1 cellular context compared by ENCODE assay signal in the genomic region with DNA sequence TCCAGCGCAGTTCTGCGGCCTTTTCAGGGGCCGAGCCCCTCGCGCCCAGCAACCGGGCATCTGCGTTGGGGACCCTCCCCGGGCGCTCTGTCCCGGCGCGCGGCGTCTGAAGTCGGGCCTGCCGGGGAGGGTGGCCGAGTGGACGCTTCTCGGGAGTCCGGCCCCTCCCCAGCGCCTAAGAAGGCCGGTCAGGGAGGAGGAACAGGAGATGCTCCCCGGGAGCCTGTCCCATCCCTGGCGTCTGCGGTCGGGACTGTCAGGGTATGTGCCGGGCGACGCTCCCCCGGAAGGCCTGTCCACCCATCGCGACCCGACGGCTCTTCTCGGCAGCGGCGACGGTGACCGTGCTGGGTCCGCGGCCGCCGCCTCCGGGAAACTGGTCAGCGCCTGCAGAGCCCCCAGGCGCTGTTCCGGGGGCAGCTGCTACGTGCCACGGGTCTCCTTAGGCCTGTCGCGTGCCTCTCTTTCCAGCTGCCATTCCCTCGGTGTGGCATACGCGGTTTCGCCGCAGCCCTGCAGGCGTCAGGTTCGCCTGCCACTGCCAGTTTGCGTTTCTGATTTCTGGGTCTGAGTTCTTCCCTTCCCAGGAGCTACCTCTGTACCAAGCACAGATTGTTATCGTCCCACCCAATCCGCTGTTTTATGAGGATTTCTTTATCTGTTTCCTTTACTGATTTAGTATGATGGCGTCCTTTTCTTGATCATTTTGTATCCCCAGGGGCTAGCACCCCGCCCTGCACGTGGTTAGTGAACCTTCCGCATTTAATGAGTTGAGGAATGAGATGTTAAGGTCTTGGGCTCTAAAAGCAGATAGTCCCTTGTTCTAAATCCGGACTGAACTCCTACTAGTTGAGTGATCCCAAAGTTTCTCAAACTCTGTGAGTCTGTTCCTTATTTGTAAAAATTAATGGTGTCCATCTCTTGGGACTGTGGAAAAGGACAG.
TF ChIP-seq lines count a peak whose summit lies in the region.

No MANE protein-coding gene starts in this region.

TF ChIP-seq in HepG2, 621 proteins besides CTCF, POLR2A, EP300 and RAD21 (continued from another document and continues in another):
- TF ChIP-seq, protein P1, sequence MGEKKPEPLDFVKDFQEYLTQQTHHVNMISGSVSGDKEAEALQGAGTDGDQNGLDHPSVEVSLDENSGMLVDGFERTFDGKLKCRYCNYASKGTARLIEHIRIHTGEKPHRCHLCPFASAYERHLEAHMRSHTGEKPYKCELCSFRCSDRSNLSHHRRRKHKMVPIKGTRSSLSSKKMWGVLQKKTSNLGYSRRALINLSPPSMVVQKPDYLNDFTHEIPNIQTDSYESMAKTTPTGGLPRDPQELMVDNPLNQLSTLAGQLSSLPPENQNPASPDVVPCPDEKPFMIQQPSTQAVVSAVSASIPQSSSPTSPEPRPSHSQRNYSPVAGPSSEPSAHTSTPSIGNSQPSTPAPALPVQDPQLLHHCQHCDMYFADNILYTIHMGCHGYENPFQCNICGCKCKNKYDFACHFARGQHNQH (CRISPR knock-in tag; IDR thresholded peaks at IDR 0.05) = no peak
- TF ChIP-seq RARA (CRISPR knock-in tag; IDR thresholded peaks at IDR 0.05) (no peak), ZEB1 (IDR thresholded peaks at IDR 0.05; ENCODE audit: insufficient replicate concordance, low read depth) (no peak), RXRA (CRISPR knock-in tag; IDR thresholded peaks at IDR 0.05) (peak; percentile 34; the same call in 1 of the 2 replicates), PCBP1 (IDR thresholded peaks at IDR 0.05; ENCODE audit: borderline replicate concordance, low read depth, low read length) (no peak), BORCS8-MEF2B (CRISPR knock-in tag; IDR thresholded peaks at IDR 0.05) (0 out of 2 replicates have a peak, but pooled peaks have one; percentile 43), NBN (conservative IDR thresholded peaks at IDR 0.05) (no peak), KAT2B (IDR thresholded peaks at IDR 0.05; ENCODE audit: borderline replicate concordance, low read depth, low read length) (no peak), ZNF121 (CRISPR knock-in tag; IDR thresholded peaks at IDR 0.05) (no peak), MZF1 (CRISPR knock-in tag; IDR thresholded peaks at IDR 0.05; ENCODE audit: borderline replicate concordance) (no peak), FOSL1 (CRISPR knock-in tag; IDR thresholded peaks at IDR 0.05; ENCODE audit: borderline replicate concordance) (no peak), NR2F6 (IDR thresholded peaks at IDR 0.05) (no peak), NR2F6 (CRISPR knock-in tag; IDR thresholded peaks at IDR 0.05) (no peak), ZNF777 (CRISPR knock-in tag; IDR thresholded peaks at IDR 0.05) (peak; percentile 100), ZNF274 (CRISPR knock-in tag; IDR thresholded peaks at IDR 0.05) (peak; percentile 79; the same call in 1 of the 2 replicates), KMT2B (CRISPR knock-in tag; IDR thresholded peaks at IDR 0.05) (peak; percentile 39; the same call in 1 of the 2 replicates), SRSF4 (IDR thresholded peaks at IDR 0.05; ENCODE audit: low read depth, low read length, poor library complexity, severe bottlenecking) (no peak), MYNN (CRISPR knock-in tag; IDR thresholded peaks at IDR 0.05; ENCODE audit: low read depth) (no peak), NFKB2 (CRISPR knock-in tag; IDR thresholded peaks at IDR 0.05; ENCODE audit: borderline replicate concordance) (peak; percentile 71; the same call in 1 of the 2 replicates), HDAC1 (CRISPR knock-in tag; IDR thresholded peaks at IDR 0.05) (no peak), HMG20B (CRISPR knock-in tag; conservative IDR thresholded peaks at IDR 0.05) (no peak), ZSCAN31 (CRISPR knock-in tag; IDR thresholded peaks at IDR 0.05; ENCODE audit: low read depth) (0 out of 2 replicates have a peak, but pooled peaks have one; percentile 6), NFKBIZ (CRISPR knock-in tag; IDR thresholded peaks at IDR 0.05) (no peak), NR2F1 (CRISPR knock-in tag; IDR thresholded peaks at IDR 0.05) (no peak), SAP130 (CRISPR knock-in tag; IDR thresholded peaks at IDR 0.05; ENCODE audit: low read depth) (no peak; the same call in 1 of the 2 replicates), ARNT2 (CRISPR knock-in tag; IDR thresholded peaks at IDR 0.05; ENCODE audit: low read depth) (peak; percentile 54; the same call in 1 of the 2 replicates), ZNF619 (CRISPR knock-in tag; IDR thresholded peaks at IDR 0.05) (no peak), RBM39 (IDR thresholded peaks at IDR 0.05; ENCODE audit: low read depth, low read length, poor library complexity, severe bottlenecking) (no peak), KDM3A (CRISPR knock-in tag; IDR thresholded peaks at IDR 0.05; ENCODE audit: low read depth) (no peak), ZNF33A (CRISPR knock-in tag; IDR thresholded peaks at IDR 0.05; ENCODE audit: borderline replicate concordance) (no peak), ZNF577 (CRISPR knock-in tag; IDR thresholded peaks at IDR 0.05; ENCODE audit: borderline replicate concordance, low read depth) (no peak), SIN3A (IDR thresholded peaks at IDR 0.05; ENCODE audit: borderline replicate concordance, low read depth, low read length) (no peak), MTF2 (CRISPR knock-in tag; IDR thresholded peaks at IDR 0.05; ENCODE audit: borderline replicate concordance) (peak; percentile 25; the same call in 1 of the 2 replicates), ATF7-NPFF (CRISPR knock-in tag; IDR thresholded peaks at IDR 0.05; ENCODE audit: low read depth) (no peak), ZFYVE20 (CRISPR knock-in tag; IDR thresholded peaks at IDR 0.05; ENCODE audit: borderline replicate concordance, low read depth) (no peak), KDM5B (CRISPR knock-in tag; IDR thresholded peaks at IDR 0.05; ENCODE audit: borderline replicate concordance) (peak; percentile 86; the same call in 1 of the 2 replicates), SIX1 (CRISPR knock-in tag; IDR thresholded peaks at IDR 0.05; ENCODE audit: borderline replicate concordance) (no peak), HES4 (CRISPR knock-in tag; IDR thresholded peaks at IDR 0.05; ENCODE audit: borderline replicate concordance) (peak; percentile 14), ZNF891 (CRISPR knock-in tag; IDR thresholded peaks at IDR 0.05) (0 out of 2 replicates have a peak, but pooled peaks have one; percentile 35), NPAS2 (CRISPR knock-in tag; IDR thresholded peaks at IDR 0.05; ENCODE audit: borderline replicate concordance) (no peak), PITX1 (CRISPR knock-in tag; IDR thresholded peaks at IDR 0.05) (no peak; the same call in 1 of the 2 replicates), ZNF607 (CRISPR knock-in tag; IDR thresholded peaks at IDR 0.05; ENCODE audit: borderline replicate concordance) (no peak), CENPT (CRISPR knock-in tag; IDR thresholded peaks at IDR 0.05; ENCODE audit: low read depth) (no peak), BHLHE40 (IDR thresholded peaks at IDR 0.05; ENCODE audit: low read length) (0 out of 2 replicates have a peak, but pooled peaks have one; percentile 40), TBL1XR1 (IDR thresholded peaks at IDR 0.05; ENCODE audit: borderline replicate concordance, low read length, partially characterized antibody) (no peak)
- TF ChIP-seq, protein P2, sequence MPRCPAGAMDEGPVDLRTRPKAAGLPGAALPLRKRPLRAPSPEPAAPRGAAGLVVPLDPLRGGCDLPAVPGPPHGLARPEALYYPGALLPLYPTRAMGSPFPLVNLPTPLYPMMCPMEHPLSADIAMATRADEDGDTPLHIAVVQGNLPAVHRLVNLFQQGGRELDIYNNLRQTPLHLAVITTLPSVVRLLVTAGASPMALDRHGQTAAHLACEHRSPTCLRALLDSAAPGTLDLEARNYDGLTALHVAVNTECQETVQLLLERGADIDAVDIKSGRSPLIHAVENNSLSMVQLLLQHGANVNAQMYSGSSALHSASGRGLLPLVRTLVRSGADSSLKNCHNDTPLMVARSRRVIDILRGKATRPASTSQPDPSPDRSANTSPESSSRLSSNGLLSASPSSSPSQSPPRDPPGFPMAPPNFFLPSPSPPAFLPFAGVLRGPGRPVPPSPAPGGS (CRISPR knock-in tag; IDR thresholded peaks at IDR 0.05) = peak; percentile 11; the same call in 1 of the 2 replicates
- TF ChIP-seq, protein P3, sequence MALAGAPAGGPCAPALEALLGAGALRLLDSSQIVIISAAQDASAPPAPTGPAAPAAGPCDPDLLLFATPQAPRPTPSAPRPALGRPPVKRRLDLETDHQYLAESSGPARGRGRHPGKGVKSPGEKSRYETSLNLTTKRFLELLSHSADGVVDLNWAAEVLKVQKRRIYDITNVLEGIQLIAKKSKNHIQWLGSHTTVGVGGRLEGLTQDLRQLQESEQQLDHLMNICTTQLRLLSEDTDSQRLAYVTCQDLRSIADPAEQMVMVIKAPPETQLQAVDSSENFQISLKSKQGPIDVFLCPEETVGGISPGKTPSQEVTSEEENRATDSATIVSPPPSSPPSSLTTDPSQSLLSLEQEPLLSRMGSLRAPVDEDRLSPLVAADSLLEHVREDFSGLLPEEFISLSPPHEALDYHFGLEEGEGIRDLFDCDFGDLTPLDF (CRISPR knock-in tag; IDR thresholded peaks at IDR 0.05) = no peak; the same call in 1 of the 2 replicates
- TF ChIP-seq, protein P4, sequence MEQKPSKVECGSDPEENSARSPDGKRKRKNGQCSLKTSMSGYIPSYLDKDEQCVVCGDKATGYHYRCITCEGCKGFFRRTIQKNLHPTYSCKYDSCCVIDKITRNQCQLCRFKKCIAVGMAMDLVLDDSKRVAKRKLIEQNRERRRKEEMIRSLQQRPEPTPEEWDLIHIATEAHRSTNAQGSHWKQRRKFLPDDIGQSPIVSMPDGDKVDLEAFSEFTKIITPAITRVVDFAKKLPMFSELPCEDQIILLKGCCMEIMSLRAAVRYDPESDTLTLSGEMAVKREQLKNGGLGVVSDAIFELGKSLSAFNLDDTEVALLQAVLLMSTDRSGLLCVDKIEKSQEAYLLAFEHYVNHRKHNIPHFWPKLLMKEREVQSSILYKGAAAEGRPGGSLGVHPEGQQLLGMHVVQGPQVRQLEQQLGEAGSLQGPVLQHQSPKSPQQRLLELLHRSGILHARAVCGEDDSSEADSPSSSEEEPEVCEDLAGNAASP (CRISPR knock-in tag; IDR thresholded peaks at IDR 0.05; ENCODE audit: borderline replicate concordance) = no peak; the same call in 1 of the 2 replicates
- TF ChIP-seq, protein P5, sequence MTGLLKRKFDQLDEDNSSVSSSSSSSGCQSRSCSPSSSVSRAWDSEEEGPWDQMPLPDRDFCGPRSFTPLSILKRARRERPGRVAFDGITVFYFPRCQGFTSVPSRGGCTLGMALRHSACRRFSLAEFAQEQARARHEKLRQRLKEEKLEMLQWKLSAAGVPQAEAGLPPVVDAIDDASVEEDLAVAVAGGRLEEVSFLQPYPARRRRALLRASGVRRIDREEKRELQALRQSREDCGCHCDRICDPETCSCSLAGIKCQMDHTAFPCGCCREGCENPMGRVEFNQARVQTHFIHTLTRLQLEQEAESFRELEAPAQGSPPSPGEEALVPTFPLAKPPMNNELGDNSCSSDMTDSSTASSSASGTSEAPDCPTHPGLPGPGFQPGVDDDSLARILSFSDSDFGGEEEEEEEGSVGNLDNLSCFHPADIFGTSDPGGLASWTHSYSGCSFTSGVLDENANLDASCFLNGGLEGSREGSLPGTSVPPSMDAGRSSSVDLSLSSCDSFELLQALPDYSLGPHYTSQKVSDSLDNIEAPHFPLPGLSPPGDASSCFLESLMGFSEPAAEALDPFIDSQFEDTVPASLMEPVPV (CRISPR knock-in tag; IDR thresholded peaks at IDR 0.05) = peak; percentile 74
- TF ChIP-seq, protein P6, sequence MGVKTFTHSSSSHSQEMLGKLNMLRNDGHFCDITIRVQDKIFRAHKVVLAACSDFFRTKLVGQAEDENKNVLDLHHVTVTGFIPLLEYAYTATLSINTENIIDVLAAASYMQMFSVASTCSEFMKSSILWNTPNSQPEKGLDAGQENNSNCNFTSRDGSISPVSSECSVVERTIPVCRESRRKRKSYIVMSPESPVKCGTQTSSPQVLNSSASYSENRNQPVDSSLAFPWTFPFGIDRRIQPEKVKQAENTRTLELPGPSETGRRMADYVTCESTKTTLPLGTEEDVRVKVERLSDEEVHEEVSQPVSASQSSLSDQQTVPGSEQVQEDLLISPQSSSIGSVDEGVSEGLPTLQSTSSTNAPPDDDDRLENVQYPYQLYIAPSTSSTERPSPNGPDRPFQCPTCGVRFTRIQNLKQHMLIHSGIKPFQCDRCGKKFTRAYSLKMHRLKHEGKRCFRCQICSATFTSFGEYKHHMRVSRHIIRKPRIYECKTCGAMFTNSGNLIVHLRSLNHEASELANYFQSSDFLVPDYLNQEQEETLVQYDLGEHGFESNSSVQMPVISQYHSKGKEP (CRISPR knock-in tag; IDR thresholded peaks at IDR 0.05) = no peak
- TF ChIP-seq, protein P7, sequence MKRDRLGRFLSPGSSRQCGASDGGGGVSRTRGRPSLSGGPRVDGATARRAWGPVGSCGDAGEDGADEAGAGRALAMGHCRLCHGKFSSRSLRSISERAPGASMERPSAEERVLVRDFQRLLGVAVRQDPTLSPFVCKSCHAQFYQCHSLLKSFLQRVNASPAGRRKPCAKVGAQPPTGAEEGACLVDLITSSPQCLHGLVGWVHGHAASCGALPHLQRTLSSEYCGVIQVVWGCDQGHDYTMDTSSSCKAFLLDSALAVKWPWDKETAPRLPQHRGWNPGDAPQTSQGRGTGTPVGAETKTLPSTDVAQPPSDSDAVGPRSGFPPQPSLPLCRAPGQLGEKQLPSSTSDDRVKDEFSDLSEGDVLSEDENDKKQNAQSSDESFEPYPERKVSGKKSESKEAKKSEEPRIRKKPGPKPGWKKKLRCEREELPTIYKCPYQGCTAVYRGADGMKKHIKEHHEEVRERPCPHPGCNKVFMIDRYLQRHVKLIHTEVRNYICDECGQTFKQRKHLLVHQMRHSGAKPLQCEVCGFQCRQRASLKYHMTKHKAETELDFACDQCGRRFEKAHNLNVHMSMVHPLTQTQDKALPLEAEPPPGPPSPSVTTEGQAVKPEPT (CRISPR knock-in tag; IDR thresholded peaks at IDR 0.05; ENCODE audit: low read depth) = 0 out of 2 replicates have a peak, but pooled peaks have one; percentile 13
- TF ChIP-seq, protein P8, sequence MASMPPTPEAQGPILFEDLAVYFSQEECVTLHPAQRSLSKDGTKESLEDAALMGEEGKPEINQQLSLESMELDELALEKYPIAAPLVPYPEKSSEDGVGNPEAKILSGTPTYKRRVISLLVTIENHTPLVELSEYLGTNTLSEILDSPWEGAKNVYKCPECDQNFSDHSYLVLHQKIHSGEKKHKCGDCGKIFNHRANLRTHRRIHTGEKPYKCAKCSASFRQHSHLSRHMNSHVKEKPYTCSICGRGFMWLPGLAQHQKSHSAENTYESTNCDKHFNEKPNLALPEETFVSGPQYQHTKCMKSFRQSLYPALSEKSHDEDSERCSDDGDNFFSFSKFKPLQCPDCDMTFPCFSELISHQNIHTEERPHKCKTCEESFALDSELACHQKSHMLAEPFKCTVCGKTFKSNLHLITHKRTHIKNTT (CRISPR knock-in tag; IDR thresholded peaks at IDR 0.05) = no peak
- TF ChIP-seq, protein P9, sequence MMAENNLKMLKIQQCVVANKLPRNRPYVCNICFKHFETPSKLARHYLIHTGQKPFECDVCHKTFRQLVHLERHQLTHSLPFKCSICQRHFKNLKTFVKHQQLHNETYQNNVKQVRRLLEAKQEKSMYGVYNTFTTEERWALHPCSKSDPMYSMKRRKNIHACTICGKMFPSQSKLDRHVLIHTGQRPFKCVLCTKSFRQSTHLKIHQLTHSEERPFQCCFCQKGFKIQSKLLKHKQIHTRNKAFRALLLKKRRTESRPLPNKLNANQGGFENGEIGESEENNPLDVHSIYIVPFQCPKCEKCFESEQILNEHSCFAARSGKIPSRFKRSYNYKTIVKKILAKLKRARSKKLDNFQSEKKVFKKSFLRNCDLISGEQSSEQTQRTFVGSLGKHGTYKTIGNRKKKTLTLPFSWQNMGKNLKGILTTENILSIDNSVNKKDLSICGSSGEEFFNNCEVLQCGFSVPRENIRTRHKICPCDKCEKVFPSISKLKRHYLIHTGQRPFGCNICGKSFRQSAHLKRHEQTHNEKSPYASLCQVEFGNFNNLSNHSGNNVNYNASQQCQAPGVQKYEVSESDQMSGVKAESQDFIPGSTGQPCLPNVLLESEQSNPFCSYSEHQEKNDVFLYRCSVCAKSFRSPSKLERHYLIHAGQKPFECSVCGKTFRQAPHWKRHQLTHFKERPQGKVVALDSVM (CRISPR knock-in tag; IDR thresholded peaks at IDR 0.05) = no peak
